33 cellular contexts compared by ENCODE assay signal in genomic region chr1:177645491-177645890, GRCh38.
DNase-seq lines count a peak whose midpoint lies in the region; ATAC-seq, FAIRE-seq and TF ChIP-seq lines count a peak whose summit lies in the region.
"Had no signal": no experiment of that assay in that cellular context is flagged by ENCODE, and none has a peak within 500 bp of the region (broad histone marks: within the 10 kb centered on the region; RNA-seq: fewer than 3 reads in every experiment).

No MANE protein-coding gene starts in this region.

- intact Hi-C loops in GM12878 (cut with micrococcal nuclease; ENCODE audit: unreplicated experiment) (no loop called here), sciatic nerve (cut with DNase I) (no loop called here), MCF 10A (cut with micrococcal nuclease) (no loop called here)

- no peak overlapping the region for H3K4me2 ChIP-seq in GM12878 (ENCODE audit: control insufficient read depth, insufficient read depth)

- no peak for TF ChIP-seq CTCF in GM12878 (IDR thresholded peaks at IDR 0.05 in 2 of 3, conservative IDR thresholded peaks at IDR 0.05 in 1 of 3; ENCODE audit: control insufficient read depth in 2 of 3, extremely low read depth in 1 of 3, insufficient read depth in 1 of 3, low read depth in 3 of 3, low read length in 3 of 3)
- no peak for TF ChIP-seq CTCF in MCF 10A (IDR thresholded peaks at IDR 0.05; ENCODE audit: unreplicated experiment)

- no peaks in the 10 kb centered on the region for H3K4me1 ChIP-seq in GM12878 (ENCODE audit: control insufficient read depth, insufficient read depth, low read length)
- H3K4me1 ChIP-seq: left lung, SJSA1, thyroid gland, vagina had no signal

- TF ChIP-seq RAD21 in GM12878 (IDR thresholded peaks at IDR 0.05; ENCODE audit: insufficient read depth, low read depth, low read length) = no peak

- no peaks in the 10 kb centered on the region for H3K4me1 Mint-ChIP-seq in MCF 10A (ENCODE audit: insufficient read depth, unreplicated experiment)
- H3K4me1 Mint-ChIP-seq: B cell; stimulated activated naive CD8-positive, alpha-beta T cell treated with anti-CD3 and anti-CD28 coated beads, Interleukin-15, amount 100 ng/mL, for 72 hours; T-cell had no signal

- no peaks in the 10 kb centered on the region for H3K36me3 Mint-ChIP-seq in MCF 10A (ENCODE audit: insufficient read depth, unreplicated experiment)
- H3K36me3 Mint-ChIP-seq: activated naive CD4-positive, alpha-beta T cell treated with anti-CD3 and anti-CD28 coated beads, Interleukin-2, amount 50 U/mL, for 72 hours; T-cell had no signal

- SMC1A ChIA-PET in GM12878 (lab: Charles Lee; ENCODE audit: uncharacterized antibody, unreplicated experiment) = interaction anchor here (0.7 to 1.4 kb wide), 4 partner anchors 11 to 27 kb away, joined by 3 to 4 read pairs (median 4); no protein-coding TSS in a partner anchor

- 51% methylated on average over 5 of the region's 5 CpGs for WGBS in GM12878 (ENCODE audit: insufficient coverage, insufficient replicate concordance, low lambda C conversion rate, missing lambda C conversion rate)

- no peak overlapping the region for H3K9ac ChIP-seq in GM12878 (ENCODE audit: control insufficient read depth, insufficient read depth, low read length)

- no TSS peak for BruUV-seq in GM12878 (replicated peaks; lab: Mats Ljungman, UMichigan)
- no TSS peak for BruUV-seq in MCF 10A (replicated peaks; lab: Mats Ljungman, UMichigan)

- no peak overlapping the region for H2AFZ ChIP-seq in GM12878 (ENCODE audit: control insufficient read depth, low read depth, low read length)

- no peaks in the 10 kb centered on the region for H4K20me1 ChIP-seq in GM12878 (ENCODE audit: control insufficient read depth, insufficient read depth)

- H3K79me2 ChIP-seq in GM12878 (ENCODE audit: control insufficient read depth, insufficient read depth, low read length) = no peaks in the 10 kb centered on the region

- no peaks in the 10 kb centered on the region for H3K9me3 Mint-ChIP-seq in MCF 10A (ENCODE audit: unreplicated experiment)
- H3K9me3 Mint-ChIP-seq: activated T-helper 2 cell treated with anti-CD3 and anti-CD28 coated beads, Interferon-gamma antibody, Interleukin-2, Interleukin-4, amounts not matched to agents 10 μg/mL and 5 μg/mL and 100 μg/mL, durations not matched to agents 14 hours and 24 hours and 36 hours had no signal

- POLR2A ChIA-PET in GM12878 (lab: Charles Lee) (interaction anchor here (0.8 kb wide), 1 partner anchor 60 kb away, joined by 3 read pairs; no protein-coding TSS in a partner anchor), MCF 10A (lab: Yijun Ruan, JAX) (no interaction called here)

- no peaks in the 10 kb centered on the region for H3K9me3 ChIP-seq in GM12878 (replicated peaks; ENCODE audit: control insufficient read depth, insufficient read depth, low read length)
- H3K9me3 ChIP-seq: gastrocnemius medialis, left lung, thyroid gland, vagina had no signal

- no peak for TF ChIP-seq EP300 in GM12878 (IDR thresholded peaks at IDR 0.05; ENCODE audit: borderline replicate concordance in 1 of 2, control insufficient read depth in 1 of 2, low read depth in 2 of 2, low read length in 2 of 2)

- RAD21 ChIA-PET in GM12878 (lab: Charles Lee; ENCODE audit: unreplicated experiment) = interaction anchor here (1.0 to 1.1 kb wide), 3 partner anchors 27 to 87 kb away, joined by 3 to 4 read pairs (median 4); no protein-coding TSS in a partner anchor

- H3K27ac Mint-ChIP-seq in MCF 10A (ENCODE audit: low read depth, unreplicated experiment) = no peak overlapping the region
- H3K27ac Mint-ChIP-seq: activated CD8-positive, alpha-beta T cell treated with anti-CD3 and anti-CD28 coated beads for 36 hours; activated naive CD4-positive, alpha-beta T cell treated with anti-CD3 and anti-CD28 coated beads, Interleukin-2, amount 50 U/mL, for 72 hours; activated T-helper 2 cell treated with anti-CD3 and anti-CD28 coated beads, Interferon-gamma antibody, Interleukin-2, Interleukin-4, amounts not matched to agents 10 μg/mL and 5 μg/mL and 100 μg/mL, durations not matched to agents 14 hours and 24 hours and 36 hours; B cell; stimulated activated naive CD8-positive, alpha-beta T cell treated with anti-CD3 and anti-CD28 coated beads, Interleukin-15, amount 100 ng/mL, for 72 hours; T-cell had no signal

- no peak overlapping the region for H3K4me3 ChIP-seq in GM12878
- H3K4me3 ChIP-seq: gastrocnemius medialis, left lung, SJSA1, thyroid gland, vagina had no signal

- no peaks in the 10 kb centered on the region for H3K27me3 Mint-ChIP-seq in MCF 10A (ENCODE audit: insufficient read depth, unreplicated experiment)
- H3K27me3 Mint-ChIP-seq: activated CD8-positive, alpha-beta T cell treated with anti-CD3 and anti-CD28 coated beads for 36 hours; B cell; stimulated activated naive CD8-positive, alpha-beta T cell treated with anti-CD3 and anti-CD28 coated beads, Interleukin-15, amount 100 ng/mL, for 72 hours; T-cell had no signal

- no peaks in the 10 kb centered on the region; a peak in 1 of 4 replicates for H3K27me3 ChIP-seq in GM12878 (replicated peaks in 1 of 2; ENCODE audit: control insufficient read depth in 2 of 2, insufficient read depth in 2 of 2, low read length in 1 of 2)
- H3K27me3 ChIP-seq: gastrocnemius medialis, left lung, SJSA1, thyroid gland, vagina had no signal

- peak; percentile 62 for DNase-seq in NCI-H2107 treated with DMSO at 0.1 percent for 48 hours (lab: John Stamatoyannopoulos, UW; ENCODE audit: unreplicated experiment)
- DNase-seq in NCI-H2107 (lab: John Stamatoyannopoulos, UW) = no peak
- no peak for DNase-seq in GM12878 (ENCODE audit: low read depth, low spot score)
- DNase-seq in kidney tubule cell (ENCODE audit: low spot score) = peak; percentile 47
- DNase-seq in sciatic nerve (ENCODE audit: low spot score) = no peak
- no peak for DNase-seq in MCF 10A (ENCODE audit: unreplicated experiment)
- no peak for DNase-seq in HTR-8/SVneo (ENCODE audit: insufficient read length, low spot score)
- DNase-seq: activated CD4-positive, CD25-positive, alpha-beta regulatory T cell treated with anti-CD3 and anti-CD28 coated beads, Interleukin-2, amount 50 U/mL, for 72 hours; activated CD8-positive, alpha-beta T cell treated with anti-CD3 and anti-CD28 coated beads for 36 hours; central memory CD4-positive, alpha-beta T cell; COR-L47; DMS53; gastrocnemius medialis; GDM1; hippocampal formation; Karpas-422; left lung; NCI-H1694; occipital lobe; RPMI8226; small intestine; stimulated activated CD8-positive, alpha-beta memory T cell treated with anti-CD3 and anti-CD28 coated beads, Interleukin-4, amount 100 ng/mL, for 48 hours; stimulated activated naive CD8-positive, alpha-beta T cell treated with anti-CD3 and anti-CD28 coated beads, Interleukin-15, amount 100 ng/mL, for 72 hours; T-cell had no signal

- in situ Hi-C loops in GM12878 (cut with MboI) = no loop called here

- no peak for TF ChIP-seq POLR2A in GM12878 (IDR thresholded peaks at IDR 0.05; ENCODE audit: low read depth, low read length)

- H3K27ac ChIP-seq in GM12878 (ENCODE audit: control insufficient read depth, insufficient read depth) = no peak overlapping the region
- H3K27ac ChIP-seq: gastrocnemius medialis, HL-60, left lung, SJSA1, thyroid gland, vagina had no signal

- ATAC-seq in GM12878 = peak; percentile 79
- ATAC-seq in sciatic nerve = peak; percentile 48
- no peak for ATAC-seq in HG03521 (IDR thresholded peaks at IDR 0.05; ENCODE audit: unreplicated experiment)
- ATAC-seq: activated CD8-positive, alpha-beta T cell treated with anti-CD3 and anti-CD28 coated beads for 36 hours; activated naive CD4-positive, alpha-beta T cell treated with anti-CD3 and anti-CD28 coated beads, Interleukin-2, amount 50 U/mL, for 72 hours; gastrocnemius medialis; left lung; stimulated activated naive CD8-positive, alpha-beta T cell treated with anti-CD3 and anti-CD28 coated beads, Interleukin-15, amount 100 ng/mL, for 72 hours; T-cell had no signal

- H3K36me3 ChIP-seq in GM12878 (ENCODE audit: control insufficient read depth in 2 of 2, insufficient read depth in 2 of 2, low read length in 1 of 2) = no peaks in the 10 kb centered on the region
- H3K36me3 ChIP-seq: gastrocnemius medialis, left lung, SJSA1, thyroid gland, vagina had no signal

- H3K4me3 Mint-ChIP-seq in MCF 10A (ENCODE audit: unreplicated experiment) = no peak overlapping the region
- H3K4me3 Mint-ChIP-seq: activated CD8-positive, alpha-beta T cell treated with anti-CD3 and anti-CD28 coated beads for 36 hours; B cell; stimulated activated naive CD8-positive, alpha-beta T cell treated with anti-CD3 and anti-CD28 coated beads, Interleukin-15, amount 100 ng/mL, for 72 hours; T-cell had no signal

- no peak for FAIRE-seq in GM12878 (lab: Jason Lieb, UNC)
- no peak for FAIRE-seq in HTR-8/SVneo (lab: Jason Lieb, UNC)
- FAIRE-seq: small intestine, TTC549 had no signal

- CTCF ChIA-PET in GM12878 (lab: Yijun Ruan, JAX) = interaction anchor here (0.7 kb wide), 1 partner anchor 87 kb away, joined by 3 read pairs; no protein-coding TSS in a partner anchor
- CTCF ChIA-PET in MCF 10A (lab: Yijun Ruan, JAX) = interaction anchor here (1.4 to 1.5 kb wide), 2 partner anchors 13 to 749 kb away, joined by 3 to 5 read pairs; no protein-coding TSS in a partner anchor

TF ChIP-seq in GM12878, 131 proteins besides CTCF, POLR2A, EP300 and RAD21:
- TF ChIP-seq HDAC2 (IDR thresholded peaks at IDR 0.05) (no peak), MEF2A (IDR thresholded peaks at IDR 0.05; ENCODE audit: insufficient read depth, low read depth, low read length) (no peak), CHD1 (IDR thresholded peaks at IDR 0.05; ENCODE audit: low read depth, low read length) (no peak), FOS (IDR thresholded peaks at IDR 0.05; ENCODE audit: borderline replicate concordance, extremely low read depth, insufficient read length) (no peak), TCF12 (IDR thresholded peaks at IDR 0.05; ENCODE audit: low read depth, low read length) (no peak), IKZF2 (IDR thresholded peaks at IDR 0.05) (no peak; a peak in 1 of 4 replicates), CHD2 (IDR thresholded peaks at IDR 0.05; ENCODE audit: borderline replicate concordance, low read depth, low read length) (no peak), NFXL1 (IDR thresholded peaks at IDR 0.05; ENCODE audit: borderline replicate concordance) (no peak), IKZF1 (conservative IDR thresholded peaks at IDR 0.05) (peak; percentile 36; the same call in 1 of the 2 replicates)

Comparison
In these comparisons a context has a peak if more than half of its experiments do, and no peak if none do; other contexts are left out.
1. DNase-seq: peak in NCI-H2107 treated with DMSO at 0.1 percent for 48 hours (single experiment) and kidney tubule cell (single experiment); none in NCI-H2107 (single experiment), GM12878 (single experiment), sciatic nerve (single experiment), MCF 10A (single experiment) and HTR-8/SVneo (single experiment).